ENCODE assay signal across 8 cellular contexts in the genomic region with DNA sequence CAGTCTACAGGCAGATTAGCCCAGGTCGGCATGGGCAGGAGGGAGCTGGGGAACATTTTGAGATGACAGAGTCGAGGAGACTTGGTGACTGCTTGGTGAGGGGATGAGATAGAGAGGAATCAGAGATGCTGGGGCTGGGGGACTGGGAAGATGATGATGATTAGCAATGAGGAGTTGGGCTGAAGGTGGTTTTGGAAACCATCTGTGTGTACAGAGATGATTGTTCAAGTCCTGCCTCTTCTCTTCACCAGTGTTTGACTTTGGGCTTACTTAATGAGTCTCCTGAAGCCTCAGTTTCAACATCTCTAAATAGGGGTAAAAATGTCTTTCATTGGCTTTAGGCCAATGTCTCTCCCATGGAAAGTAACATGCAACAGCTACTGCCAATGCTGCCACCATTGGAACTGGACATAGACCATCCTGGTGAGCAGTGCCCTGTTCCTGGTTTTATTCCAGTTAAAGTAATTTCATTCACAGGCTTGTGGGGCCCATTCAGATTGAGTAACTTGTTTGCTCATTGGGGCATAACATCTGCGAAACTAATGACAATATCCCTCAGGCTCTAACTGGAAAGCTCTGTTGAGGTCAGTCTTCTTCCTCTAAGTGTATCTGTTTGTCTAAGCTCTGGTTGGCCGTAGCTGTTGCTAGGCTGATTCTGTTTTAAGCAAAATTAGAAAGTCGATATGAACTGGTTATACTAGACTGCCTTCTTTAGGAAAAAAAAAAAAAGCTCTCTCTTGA.
DNase-seq lines count a peak whose midpoint lies in the region; ATAC-seq and TF ChIP-seq lines count a peak whose summit lies in the region.

No MANE protein-coding gene starts in this region.

- no peaks in the 10 kb centered on the region for H3K27me3 ChIP-seq in esophagus muscularis mucosa
- H3K27me3 ChIP-seq in parathyroid adenoma (ENCODE audit: control insufficient read depth, insufficient read depth, low read length): no peaks in the 10 kb centered on the region

- H3K79me2 ChIP-seq in parathyroid adenoma: no peaks in the 10 kb centered on the region

- no peaks in the 10 kb centered on the region for H3K36me3 ChIP-seq in esophagus muscularis mucosa
- no peaks in the 10 kb centered on the region for H3K36me3 ChIP-seq in parathyroid adenoma (ENCODE audit: control insufficient read depth, insufficient read depth, low read length)

- no peak overlapping the region for H3K9ac ChIP-seq in parathyroid adenoma

- H3K27ac ChIP-seq in esophagus muscularis mucosa (replicated peaks in 1 of 4): peak overlapping the region; percentile 82 to 89 (median 85)
- peak overlapping the region; percentile 97 for H3K27ac ChIP-seq in parathyroid adenoma

- peak overlapping the region; percentile 71 for H3K4me2 ChIP-seq in parathyroid adenoma (ENCODE audit: low read length)

- H3K4me3 ChIP-seq in esophagus muscularis mucosa: no peak overlapping the region
- peak overlapping the region; percentile 48 for H3K4me3 ChIP-seq in parathyroid adenoma (ENCODE audit: low read depth, low read length)

- peaks cover 72 to 80% (median 73%) of the 10 kb centered on the region in 4 donors for H3K4me1 ChIP-seq in esophagus muscularis mucosa
- H3K4me1 ChIP-seq in parathyroid adenoma: peaks cover 76% of the 10 kb centered on the region

- no peak for TF ChIP-seq POLR2A in esophagus muscularis mucosa (IDR thresholded peaks at IDR 0.05; ENCODE audit: low read depth)

- H2AFZ ChIP-seq in parathyroid adenoma: peak overlapping the region; percentile 73

- intact Hi-C loops in esophagus muscularis mucosa (cut with DNase I): loop anchor here (5.0 to 10.0 kb wide), 2 partner anchors 55 to 118 kb away; no protein-coding TSS in a partner anchor

- TF ChIP-seq CTCF in esophagus muscularis mucosa (IDR thresholded peaks at IDR 0.05): no peak
- TF ChIP-seq CTCF in parathyroid adenoma (IDR thresholded peaks at IDR 0.05): no peak

- no peak for TF ChIP-seq EP300 in esophagus muscularis mucosa (IDR thresholded peaks at IDR 0.05)

- WGBS in esophagus muscularis mucosa: 46% methylated on average over 5 of the region's 5 CpGs

- peak; percentile 91 for DNase-seq in DMS 273 treated with DMSO at 0.1 percent for 48 hours (lab: John Stamatoyannopoulos, UW)
- DNase-seq in NCI-H526 (lab: John Stamatoyannopoulos, UW): peak; percentile 87 to 88
- DNase-seq in esophagus muscularis mucosa (ENCODE audit: extremely low spot score): peak; percentile 72
- DNase-seq in GM19238 (ENCODE audit: insufficient read length, low spot score): no peak
- DNase-seq in globus pallidus (ENCODE audit: low spot score): no peak

- H3K9me3 ChIP-seq in esophagus muscularis mucosa (no peaks in the 10 kb centered on the region), parathyroid adenoma (ENCODE audit: control insufficient read depth, low read length) (no peaks in the 10 kb centered on the region)

- ATAC-seq in GM18520 (IDR thresholded peaks at IDR 0.05; ENCODE audit: unreplicated experiment) (no peak), GM19452 (IDR thresholded peaks at IDR 0.05; ENCODE audit: unreplicated experiment) (no peak)

Comparison
In these comparisons a context has a peak if more than half of its experiments do, and no peak if none do; other contexts are left out.
1. DNase-seq: peak in DMS 273 treated with DMSO at 0.1 percent for 48 hours (single experiment), NCI-H526 (2 of 2) and esophagus muscularis mucosa (single experiment); none in GM19238 (single experiment) and globus pallidus (single experiment).